In the genomic region with DNA sequence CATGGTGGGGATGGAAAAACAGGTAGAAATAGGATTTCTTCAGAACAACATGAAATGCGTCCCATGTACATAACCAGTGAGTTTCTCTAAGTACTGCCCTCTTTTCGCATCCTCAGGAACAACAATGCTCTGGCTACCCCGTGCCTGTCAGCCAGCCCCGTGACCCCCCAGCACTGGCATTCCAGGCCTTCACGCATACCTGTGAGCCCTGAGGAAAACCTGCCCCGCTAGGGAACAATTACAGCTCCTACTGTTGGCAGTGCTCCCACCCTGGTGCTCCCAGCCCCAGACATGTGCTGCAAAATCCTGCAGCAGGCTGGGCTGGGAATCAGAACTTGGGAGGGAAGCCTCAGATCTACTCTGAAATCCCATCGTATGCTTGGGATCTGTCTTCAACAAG, we compare ENCODE assay signal across 1 cellular context.
TF ChIP-seq lines count a peak whose summit lies in the region.

No MANE protein-coding gene starts in this region.

TF ChIP-seq in SK-N-SH, 30 proteins besides CTCF, POLR2A, EP300 and RAD21 (continued from another document):
- TF ChIP-seq, protein P1, sequence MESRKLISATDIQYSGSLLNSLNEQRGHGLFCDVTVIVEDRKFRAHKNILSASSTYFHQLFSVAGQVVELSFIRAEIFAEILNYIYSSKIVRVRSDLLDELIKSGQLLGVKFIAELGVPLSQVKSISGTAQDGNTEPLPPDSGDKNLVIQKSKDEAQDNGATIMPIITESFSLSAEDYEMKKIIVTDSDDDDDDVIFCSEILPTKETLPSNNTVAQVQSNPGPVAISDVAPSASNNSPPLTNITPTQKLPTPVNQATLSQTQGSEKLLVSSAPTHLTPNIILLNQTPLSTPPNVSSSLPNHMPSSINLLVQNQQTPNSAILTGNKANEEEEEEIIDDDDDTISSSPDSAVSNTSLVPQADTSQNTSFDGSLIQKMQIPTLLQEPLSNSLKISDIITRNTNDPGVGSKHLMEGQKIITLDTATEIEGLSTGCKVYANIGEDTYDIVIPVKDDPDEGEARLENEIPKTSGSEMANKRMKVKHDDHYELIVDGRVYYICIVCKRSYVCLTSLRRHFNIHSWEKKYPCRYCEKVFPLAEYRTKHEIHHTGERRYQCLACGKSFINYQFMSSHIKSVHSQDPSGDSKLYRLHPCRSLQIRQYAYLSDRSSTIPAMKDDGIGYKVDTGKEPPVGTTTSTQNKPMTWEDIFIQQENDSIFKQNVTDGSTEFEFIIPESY (IDR thresholded peaks at IDR 0.05; ENCODE audit: borderline replicate concordance, low read depth) = no peak
- TF ChIP-seq SIN3A (IDR thresholded peaks at IDR 0.05; ENCODE audit: borderline replicate concordance, low read depth, low read length) (no peak), NFIC (IDR thresholded peaks at IDR 0.05; ENCODE audit: borderline replicate concordance) (no peak), TCF12 (IDR thresholded peaks at IDR 0.05) (no peak), FOSL2 (IDR thresholded peaks at IDR 0.05; ENCODE audit: borderline replicate concordance, low read depth) (no peak)
- TF ChIP-seq, protein P2, sequence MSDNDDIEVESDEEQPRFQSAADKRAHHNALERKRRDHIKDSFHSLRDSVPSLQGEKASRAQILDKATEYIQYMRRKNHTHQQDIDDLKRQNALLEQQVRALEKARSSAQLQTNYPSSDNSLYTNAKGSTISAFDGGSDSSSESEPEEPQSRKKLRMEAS (IDR thresholded peaks at IDR 0.05; ENCODE audit: low read depth) = no peak
- TF ChIP-seq, protein P3, sequence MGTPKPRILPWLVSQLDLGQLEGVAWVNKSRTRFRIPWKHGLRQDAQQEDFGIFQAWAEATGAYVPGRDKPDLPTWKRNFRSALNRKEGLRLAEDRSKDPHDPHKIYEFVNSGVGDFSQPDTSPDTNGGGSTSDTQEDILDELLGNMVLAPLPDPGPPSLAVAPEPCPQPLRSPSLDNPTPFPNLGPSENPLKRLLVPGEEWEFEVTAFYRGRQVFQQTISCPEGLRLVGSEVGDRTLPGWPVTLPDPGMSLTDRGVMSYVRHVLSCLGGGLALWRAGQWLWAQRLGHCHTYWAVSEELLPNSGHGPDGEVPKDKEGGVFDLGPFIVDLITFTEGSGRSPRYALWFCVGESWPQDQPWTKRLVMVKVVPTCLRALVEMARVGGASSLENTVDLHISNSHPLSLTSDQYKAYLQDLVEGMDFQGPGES (IDR thresholded peaks at IDR 0.05; ENCODE audit: low read depth, low read length) = no peak
- TF ChIP-seq, protein P4, sequence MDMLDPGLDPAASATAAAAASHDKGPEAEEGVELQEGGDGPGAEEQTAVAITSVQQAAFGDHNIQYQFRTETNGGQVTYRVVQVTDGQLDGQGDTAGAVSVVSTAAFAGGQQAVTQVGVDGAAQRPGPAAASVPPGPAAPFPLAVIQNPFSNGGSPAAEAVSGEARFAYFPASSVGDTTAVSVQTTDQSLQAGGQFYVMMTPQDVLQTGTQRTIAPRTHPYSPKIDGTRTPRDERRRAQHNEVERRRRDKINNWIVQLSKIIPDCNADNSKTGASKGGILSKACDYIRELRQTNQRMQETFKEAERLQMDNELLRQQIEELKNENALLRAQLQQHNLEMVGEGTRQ (IDR thresholded peaks at IDR 0.05; ENCODE audit: borderline replicate concordance, low read depth, low read length) = no peak
